ENCODE assay signal across 27 cellular contexts in genomic region chr12:3206536-3207072, GRCh38.
DNase-seq lines count a peak whose midpoint lies in the region; ATAC-seq and TF ChIP-seq lines count a peak whose summit lies in the region.
"Had no signal": no experiment of that assay in that cellular context is flagged by ENCODE, and none has a peak within 500 bp of the region (broad histone marks: within the 10 kb centered on the region; RNA-seq: fewer than 3 reads in every experiment).

No MANE protein-coding gene starts in this region.

- peak overlapping the region; percentile 69 for H3K27ac Mint-ChIP-seq in chondrocyte (ENCODE audit: unreplicated experiment)
- H3K27ac Mint-ChIP-seq in T-helper 2 cell treated with Interferon-gamma antibody and Interleukin-4, amounts not matched to agents 5 μg/mL and 100 μg/mL, for 36 hours = no peak overlapping the region
- H3K27ac Mint-ChIP-seq: activated naive CD4-positive, alpha-beta T cell treated with anti-CD3 and anti-CD28 coated beads, Interleukin-2, amount 10 ng/mL, durations not matched to agents 7 days and 5 days had no signal

- no peak for ATAC-seq in HG03565 (IDR thresholded peaks at IDR 0.05; ENCODE audit: unreplicated experiment)
- ATAC-seq: A549 had no signal

- H3K9me3 ChIP-seq in cardiac muscle cell (ENCODE audit: low read depth) (no peaks in the 10 kb centered on the region), skeletal muscle satellite cell (replicated peaks; ENCODE audit: low read length) (no peaks in the 10 kb centered on the region)
- H3K9me3 ChIP-seq: A549, esophagus muscularis mucosa, prostate gland, stomach, thyroid gland had no signal

- no peak for TF ChIP-seq CTCF in cardiac muscle cell (IDR thresholded peaks at IDR 0.05; ENCODE audit: low read depth, low read length)
- no peak for TF ChIP-seq CTCF in chondrocyte (IDR thresholded peaks at IDR 0.05)

- no peak for DNase-seq in cardiac muscle cell (ENCODE audit: low read depth in 1 of 2, low spot score in 1 of 2)
- DNase-seq in cardiac septum (ENCODE audit: low spot score) = no peak
- DNase-seq in NCI-H524 (lab: John Stamatoyannopoulos, UW) = peak; percentile 47 to 81
- DNase-seq in chondrocyte (ENCODE audit: low spot score) = no peak
- DNase-seq in T-helper 2 cell treated with Interferon-gamma antibody and Interleukin-4, amounts not matched to agents 5 μg/mL and 100 μg/mL, for 36 hours (ENCODE audit: low spot score) = no peak
- no peak for DNase-seq in stimulated activated CD4-positive, alpha-beta T cell treated with anti-CD3 and anti-CD28 coated beads, Interleukin-15, amount 100 ng/mL, for 24 hours
- DNase-seq: activated CD4-positive, alpha-beta T cell treated with anti-CD3 and anti-CD28 coated beads, Interleukin-2, amount 50 U/mL, for 1 hour; activated naive CD4-positive, alpha-beta T cell treated with anti-CD3 and anti-CD28 coated beads, Interleukin-2, amount 10 ng/mL, durations not matched to agents 7 days and 5 days; AML-193; amniotic stem cell; CD8-positive, alpha-beta memory T cell; DMS53; foreskin melanocyte; GDM1; hippocampal formation; NCI-H345; OCI-M1; stimulated activated CD4-positive, alpha-beta T cell treated with anti-CD3 and anti-CD28 coated beads, Interleukin-1b, Interleukin-23, amount 100 ng/mL, for 48 hours; stomach; T-helper 9 cell; thyroid gland had no signal

- H3K4me1 ChIP-seq in cardiac muscle cell (ENCODE audit: low read depth) (peaks cover 69% of the 10 kb centered on the region), skeletal muscle satellite cell (ENCODE audit: control insufficient read depth, insufficient read depth, low read length) (peaks cover 6% of the 10 kb centered on the region)
- H3K4me1 ChIP-seq: A549 had no signal

- H3K36me3 Mint-ChIP-seq in chondrocyte (ENCODE audit: low read depth) = peaks cover 3% of the 10 kb centered on the region
- no peaks in the 10 kb centered on the region for H3K36me3 Mint-ChIP-seq in T-helper 2 cell treated with Interferon-gamma antibody and Interleukin-4, amounts not matched to agents 5 μg/mL and 100 μg/mL, for 36 hours (ENCODE audit: low read depth)
- H3K36me3 Mint-ChIP-seq: activated naive CD4-positive, alpha-beta T cell treated with anti-CD3 and anti-CD28 coated beads, Interleukin-2, amount 10 ng/mL, durations not matched to agents 7 days and 5 days; CD8-positive, alpha-beta memory T cell had no signal

- H3K27me3 ChIP-seq in cardiac muscle cell (no peaks in the 10 kb centered on the region), skeletal muscle satellite cell (ENCODE audit: control insufficient read depth, insufficient read depth, low read length) (peaks cover 12% of the 10 kb centered on the region)
- H3K27me3 ChIP-seq: thyroid gland had no signal

- peaks cover 46% of the 10 kb centered on the region for H3K4me1 Mint-ChIP-seq in chondrocyte (ENCODE audit: low read depth)
- H3K4me1 Mint-ChIP-seq in T-helper 2 cell treated with Interferon-gamma antibody and Interleukin-4, amounts not matched to agents 5 μg/mL and 100 μg/mL, for 36 hours (ENCODE audit: low read depth) = no peaks in the 10 kb centered on the region
- H3K4me1 Mint-ChIP-seq: activated naive CD4-positive, alpha-beta T cell treated with anti-CD3 and anti-CD28 coated beads, Interleukin-2, amount 10 ng/mL, durations not matched to agents 7 days and 5 days; CD8-positive, alpha-beta memory T cell had no signal

- H3K4me2 ChIP-seq in skeletal muscle satellite cell (ENCODE audit: low read length) = peak overlapping the region; percentile 16
- H3K4me2 ChIP-seq: A549 had no signal

- intact Hi-C loops in cardiac septum (cut with DNase I) = loop anchor here (2.0 to 5.0 kb wide), 2 partner anchors 36 to 68 kb away; no protein-coding TSS in a partner anchor

- no peaks in the 10 kb centered on the region for H3K27me3 Mint-ChIP-seq in chondrocyte (ENCODE audit: low read depth)
- peaks cover 16% of the 10 kb centered on the region for H3K27me3 Mint-ChIP-seq in T-helper 2 cell treated with Interferon-gamma antibody and Interleukin-4, amounts not matched to agents 5 μg/mL and 100 μg/mL, for 36 hours (ENCODE audit: low read depth)

- peak overlapping the region; percentile 93 for H3K27ac ChIP-seq in cardiac muscle cell
- H3K27ac ChIP-seq: A549, esophagus muscularis mucosa, stomach, thyroid gland had no signal

- no peaks in the 10 kb centered on the region for H3K9me3 Mint-ChIP-seq in chondrocyte (ENCODE audit: low read depth)
- no peaks in the 10 kb centered on the region for H3K9me3 Mint-ChIP-seq in T-helper 2 cell treated with Interferon-gamma antibody and Interleukin-4, amounts not matched to agents 5 μg/mL and 100 μg/mL, for 36 hours
- H3K9me3 Mint-ChIP-seq: activated naive CD4-positive, alpha-beta T cell treated with anti-CD3 and anti-CD28 coated beads, Interleukin-2, amount 10 ng/mL, durations not matched to agents 7 days and 5 days; CD8-positive, alpha-beta memory T cell had no signal

- no peak overlapping the region for H3K4me3 Mint-ChIP-seq in chondrocyte (ENCODE audit: unreplicated experiment)
- H3K4me3 Mint-ChIP-seq in T-helper 2 cell treated with Interferon-gamma antibody and Interleukin-4, amounts not matched to agents 5 μg/mL and 100 μg/mL, for 36 hours = no peak overlapping the region
- H3K4me3 Mint-ChIP-seq: activated naive CD4-positive, alpha-beta T cell treated with anti-CD3 and anti-CD28 coated beads, Interleukin-2, amount 10 ng/mL, durations not matched to agents 7 days and 5 days; CD8-positive, alpha-beta memory T cell had no signal

- H3K4me3 ChIP-seq in cardiac muscle cell (no peak overlapping the region), skeletal muscle satellite cell (ENCODE audit: low read length) (no peak overlapping the region)
- H3K4me3 ChIP-seq: A549, esophagus muscularis mucosa, prostate gland, skin epidermis, stomach, thyroid gland had no signal

- H3K9ac ChIP-seq in skeletal muscle satellite cell (ENCODE audit: low read depth, low read length) = no peak overlapping the region

- no peaks in the 10 kb centered on the region for H3K36me3 ChIP-seq in cardiac muscle cell
- no peaks in the 10 kb centered on the region for H3K36me3 ChIP-seq in skeletal muscle satellite cell (ENCODE audit: insufficient read depth, low read length)
- H3K36me3 ChIP-seq: esophagus muscularis mucosa, prostate gland, thyroid gland had no signal

Comparison
In these comparisons a context has a peak if more than half of its experiments do, and no peak if none do; other contexts are left out.
1. DNase-seq: peak in NCI-H524 (2 of 2); none in cardiac muscle cell (0 of 2), cardiac septum (single experiment), chondrocyte (single experiment), T-helper 2 cell treated with Interferon-gamma antibody and Interleukin-4, amounts not matched to agents 5 μg/mL and 100 μg/mL, for 36 hours (single experiment) and stimulated activated CD4-positive, alpha-beta T cell treated with anti-CD3 and anti-CD28 coated beads, Interleukin-15, amount 100 ng/mL, for 24 hours (single experiment).